In genomic region chr2:174588463-174588862, GRCh38 we compare ENCODE assay signal across 14 cellular contexts. TPM values are rescaled to one million over a fixed set of nuclear protein-coding genes. Genes with fewer than 3 reads are reported as not detected.
DNase-seq lines count a peak whose midpoint lies in the region; ATAC-seq and TF ChIP-seq lines count a peak whose summit lies in the region.
"Had no signal": no experiment of that assay in that cellular context is flagged by ENCODE, and none has a peak within 500 bp of the region (broad histone marks: within the 10 kb centered on the region; RNA-seq: fewer than 3 reads in every experiment).

No MANE protein-coding gene starts in this region.

- no peak for DNase-seq in activated T-cell treated with anti-CD3 and anti-CD28 coated beads, Interleukin-2, amount 50 U/mL, for 24 hours
- no peak for DNase-seq in activated T-cell treated with anti-CD3 and anti-CD28 coated beads, Interleukin-2, amount 50 U/mL, for 1 hour
- peak; percentile 15 for DNase-seq in activated CD8-positive, alpha-beta T cell treated with anti-CD3 and anti-CD28 coated beads, Interleukin-2, amount 10 ng/mL, durations not matched to agents 7 days and 5 days
- no peak for DNase-seq in right atrium auricular region (ENCODE audit: low spot score)
- no peak for DNase-seq in stimulated activated naive CD8-positive, alpha-beta T cell treated with anti-CD3 and anti-CD28 coated beads, Interleukin-15, amount 100 ng/mL, for 72 hours
- DNase-seq in GM10266 (ENCODE audit: extremely low spot score), result no peak
- no peak for DNase-seq in KBM-7
- DNase-seq: activated CD4-positive, alpha-beta T cell treated with anti-CD3 and anti-CD28 coated beads for 1 hour; MV-4-11; NCI-H2227 treated with DMSO at 0.1 percent for 48 hours; tibial artery had no signal

- no peak overlapping the region for H3K4me3 Mint-ChIP-seq in activated T-cell treated with anti-CD3 and anti-CD28 coated beads, Interleukin-2, amount 50 U/mL, for 24 hours
- H3K4me3 Mint-ChIP-seq in activated CD8-positive, alpha-beta T cell treated with anti-CD3 and anti-CD28 coated beads, Interleukin-2, amount 10 ng/mL, durations not matched to agents 7 days and 5 days, result no peak overlapping the region
- peak overlapping the region; percentile 23 to 77 for H3K4me3 Mint-ChIP-seq in stimulated activated naive CD8-positive, alpha-beta T cell treated with anti-CD3 and anti-CD28 coated beads, Interleukin-15, amount 100 ng/mL, for 72 hours

- peaks cover 7% of the 10 kb centered on the region for H3K36me3 ChIP-seq in right atrium auricular region

- no peaks in the 10 kb centered on the region for H3K9me3 ChIP-seq in right atrium auricular region
- H3K9me3 ChIP-seq: gastroesophageal sphincter, tibial artery had no signal

- peak overlapping the region; percentile 93 for H3K27ac Mint-ChIP-seq in activated T-cell treated with anti-CD3 and anti-CD28 coated beads, Interleukin-2, amount 50 U/mL, for 24 hours
- H3K27ac Mint-ChIP-seq in activated CD8-positive, alpha-beta T cell treated with anti-CD3 and anti-CD28 coated beads, Interleukin-2, amount 10 ng/mL, durations not matched to agents 7 days and 5 days, result peak overlapping the region; percentile 85
- peak overlapping the region; percentile 88 to 97 for H3K27ac Mint-ChIP-seq in stimulated activated naive CD8-positive, alpha-beta T cell treated with anti-CD3 and anti-CD28 coated beads, Interleukin-15, amount 100 ng/mL, for 72 hours

- peaks cover 79% of the 10 kb centered on the region for H3K36me3 Mint-ChIP-seq in activated T-cell treated with anti-CD3 and anti-CD28 coated beads, Interleukin-2, amount 50 U/mL, for 24 hours (ENCODE audit: low read depth)
- peaks cover 79% of the 10 kb centered on the region for H3K36me3 Mint-ChIP-seq in activated CD8-positive, alpha-beta T cell treated with anti-CD3 and anti-CD28 coated beads, Interleukin-2, amount 10 ng/mL, durations not matched to agents 7 days and 5 days (ENCODE audit: low read depth)

- peaks cover 85% of the 10 kb centered on the region for H3K4me1 Mint-ChIP-seq in activated T-cell treated with anti-CD3 and anti-CD28 coated beads, Interleukin-2, amount 50 U/mL, for 24 hours (ENCODE audit: low read depth)
- peaks cover 83% of the 10 kb centered on the region for H3K4me1 Mint-ChIP-seq in activated CD8-positive, alpha-beta T cell treated with anti-CD3 and anti-CD28 coated beads, Interleukin-2, amount 10 ng/mL, durations not matched to agents 7 days and 5 days (ENCODE audit: low read depth)
- H3K4me1 Mint-ChIP-seq in stimulated activated naive CD8-positive, alpha-beta T cell treated with anti-CD3 and anti-CD28 coated beads, Interleukin-15, amount 100 ng/mL, for 72 hours, result peaks cover 90% of the 10 kb centered on the region

- peak overlapping the region; percentile 13 to 22 for H3K27ac ChIP-seq in right atrium auricular region

- no peaks in the 10 kb centered on the region for H3K27me3 ChIP-seq in right atrium auricular region
- H3K27me3 ChIP-seq: gastroesophageal sphincter, tibial artery had no signal

- in situ Hi-C loops in KBM-7 (cut with MboI; ENCODE audit: low pct_unique_long_range_greater_than_20kb, low sequenced_read_pairs), result loop anchor here (25.0 kb wide), 1 partner anchor 99 kb away; no protein-coding TSS in a partner anchor

- CTCF ChIA-PET in activated CD8-positive, alpha-beta T cell treated with anti-CD3 and anti-CD28 coated beads, Interleukin-2, amount 10 ng/mL, durations not matched to agents 7 days and 5 days (lab: Charles Lee), result interaction anchor here (1.5 to 2.0 kb wide), 3 partner anchors 10 to 15 kb away, joined by 3 to 8 read pairs (median 5); no protein-coding TSS in a partner anchor

- no peaks in the 10 kb centered on the region for H3K27me3 Mint-ChIP-seq in activated T-cell treated with anti-CD3 and anti-CD28 coated beads, Interleukin-2, amount 50 U/mL, for 24 hours
- no peaks in the 10 kb centered on the region for H3K27me3 Mint-ChIP-seq in activated CD8-positive, alpha-beta T cell treated with anti-CD3 and anti-CD28 coated beads, Interleukin-2, amount 10 ng/mL, durations not matched to agents 7 days and 5 days (ENCODE audit: low read depth)
- no peaks in the 10 kb centered on the region for H3K27me3 Mint-ChIP-seq in stimulated activated naive CD8-positive, alpha-beta T cell treated with anti-CD3 and anti-CD28 coated beads, Interleukin-15, amount 100 ng/mL, for 72 hours

- no peak overlapping the region for H3K4me3 ChIP-seq in right atrium auricular region
- H3K4me3 ChIP-seq: gastroesophageal sphincter, tibial artery had no signal

- POLR2A ChIA-PET in activated CD8-positive, alpha-beta T cell treated with anti-CD3 and anti-CD28 coated beads, Interleukin-2, amount 10 ng/mL, durations not matched to agents 7 days and 5 days (lab: Charles Lee), result interaction anchor here (1.1 kb wide), 1 partner anchor 9 kb away, joined by 3 read pairs; no protein-coding TSS in a partner anchor

- no peak for ATAC-seq in activated CD8-positive, alpha-beta T cell treated with anti-CD3 and anti-CD28 coated beads, Interleukin-2, amount 10 ng/mL, durations not matched to agents 7 days and 5 days
- ATAC-seq in stimulated activated naive CD8-positive, alpha-beta T cell treated with anti-CD3 and anti-CD28 coated beads, Interleukin-15, amount 100 ng/mL, for 72 hours, result no peak
- ATAC-seq in esophagus mucosa, result no peak
- ATAC-seq: gastroesophageal sphincter, HCT116 had no signal

- no peaks in the 10 kb centered on the region for H3K9me3 Mint-ChIP-seq in activated T-cell treated with anti-CD3 and anti-CD28 coated beads, Interleukin-2, amount 50 U/mL, for 24 hours
- H3K9me3 Mint-ChIP-seq in activated CD8-positive, alpha-beta T cell treated with anti-CD3 and anti-CD28 coated beads, Interleukin-2, amount 10 ng/mL, durations not matched to agents 7 days and 5 days (ENCODE audit: insufficient read depth), result no peaks in the 10 kb centered on the region
- no peaks in the 10 kb centered on the region for H3K9me3 Mint-ChIP-seq in stimulated activated naive CD8-positive, alpha-beta T cell treated with anti-CD3 and anti-CD28 coated beads, Interleukin-15, amount 100 ng/mL, for 72 hours

- peaks cover 0 to 25% of the 10 kb centered on the region in 2 donors for H3K4me1 ChIP-seq in right atrium auricular region

- TF ChIP-seq CTCF in right atrium auricular region (IDR thresholded peaks at IDR 0.05) (no peak), GM10266 (IDR thresholded peaks at IDR 0.05; ENCODE audit: control insufficient read depth, insufficient read depth, low read depth, missing control alignments) (no peak)

RNA-seq across cellular contexts. Expression of gene WIPF1, which starts 9.1 kb away (rescaled TPM):
- total RNA-seq in activated CD8-positive, alpha-beta T cell treated with anti-CD3 and anti-CD28 coated beads, Interleukin-2, amount 10 ng/mL, durations not matched to agents 7 days and 5 days, result 100 to 1,000 TPM; 357 to 390 TPM
- total RNA-seq in right atrium auricular region, result 10 to 100 TPM; 12.3 to 17.5 TPM
- total RNA-seq in esophagus mucosa, result 3.1 TPM

Comparison
In these comparisons a context has a peak if more than half of its experiments do, and no peak if none do; other contexts are left out.
1. H3K4me3 Mint-ChIP-seq: peak in stimulated activated naive CD8-positive, alpha-beta T cell treated with anti-CD3 and anti-CD28 coated beads, Interleukin-15, amount 100 ng/mL, for 72 hours (2 of 2); none in activated T-cell treated with anti-CD3 and anti-CD28 coated beads, Interleukin-2, amount 50 U/mL, for 24 hours (single experiment) and activated CD8-positive, alpha-beta T cell treated with anti-CD3 and anti-CD28 coated beads, Interleukin-2, amount 10 ng/mL, durations not matched to agents 7 days and 5 days (single experiment).
2. RNA of gene WIPF1, which starts 9.1 kb away (total RNA-seq): 357 to 390 TPM in activated CD8-positive, alpha-beta T cell treated with anti-CD3 and anti-CD28 coated beads, Interleukin-2, amount 10 ng/mL, durations not matched to agents 7 days and 5 days; 12.3 to 17.5 TPM in right atrium auricular region and 3.1 TPM in esophagus mucosa (single experiment); every median in the first group is over 10 times any median in the second.
3. Peak in every context shown above with its lines, with median percentiles within 50 percentile points of each other: H3K27ac Mint-ChIP-seq.